8 cellular contexts compared by ENCODE assay signal in the genomic region with DNA sequence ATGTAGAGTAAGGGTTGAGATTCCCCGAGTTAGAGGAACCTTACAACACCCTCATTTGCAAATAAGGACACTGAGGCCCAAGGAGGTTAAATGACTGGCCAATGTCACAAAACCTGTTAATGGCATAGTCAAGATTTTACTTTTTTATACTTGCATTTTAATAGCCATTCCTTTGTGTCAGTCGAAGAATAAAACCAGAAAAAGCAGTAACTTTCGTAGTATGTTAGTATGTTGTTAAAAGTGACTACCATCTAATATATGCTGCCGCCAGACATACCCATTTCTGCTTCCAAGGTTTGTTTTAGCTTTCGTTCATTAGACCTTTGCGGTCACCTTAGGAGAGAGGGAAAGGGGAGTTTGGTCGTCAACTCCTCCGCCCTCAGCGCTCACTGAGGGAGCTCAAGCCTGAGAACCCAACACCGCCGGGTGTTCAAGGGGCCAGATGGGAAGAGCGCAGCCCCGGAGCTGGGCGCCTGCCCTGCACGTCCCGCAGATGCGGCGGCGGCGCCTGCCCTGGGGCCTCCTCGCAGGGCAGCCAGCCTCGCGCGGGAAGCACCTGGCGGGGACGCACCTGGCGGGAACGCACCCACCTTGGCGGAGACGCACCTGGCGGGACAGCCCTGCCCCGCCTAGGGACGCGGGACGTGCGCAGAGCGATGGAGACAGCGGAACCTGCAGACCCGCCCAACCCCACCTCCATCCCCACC. TPM values are rescaled to one million over a fixed set of nuclear protein-coding genes. Genes with fewer than 3 reads are reported as not detected.
DNase-seq lines count a peak whose midpoint lies in the region; ATAC-seq and TF ChIP-seq lines count a peak whose summit lies in the region.

No MANE protein-coding gene starts in this region.

- H3K9me3 ChIP-seq in neutrophil = no peaks in the 10 kb centered on the region

- DNase-seq in NOMO-1 (lab: John Stamatoyannopoulos, UW; ENCODE audit: unreplicated experiment in 2 of 2) (peak; percentile 19 to 25), NOMO-1 treated with DMSO at 0.1 percent for 48 hours (lab: John Stamatoyannopoulos, UW; ENCODE audit: unreplicated experiment) (no peak), UCSD-AML1 (lab: John Stamatoyannopoulos, UW; ENCODE audit: unreplicated experiment) (peak; percentile 62), fibroblast of the aortic adventitia (ENCODE audit: low read depth) (peak; percentile 33), NCI-H446 treated with DMSO at 0.1 percent for 48 hours (lab: John Stamatoyannopoulos, UW) (no peak)
- DNase-seq in Jurkat, Clone E6-1 (ENCODE audit: low read depth, low spot score) = no peak

- H3K4me1 ChIP-seq in neutrophil (ENCODE audit: control insufficient read depth in 1 of 2, insufficient read depth in 1 of 2, low read depth in 1 of 2, low read length in 1 of 2) = peaks cover 20 to 29% of the 10 kb centered on the region in 2 experiments

- H3K27me3 ChIP-seq in neutrophil = no peaks in the 10 kb centered on the region

- H3K36me3 ChIP-seq in neutrophil = no peaks in the 10 kb centered on the region

- peak overlapping the region; percentile 61 for H3K4me3 ChIP-seq in Jurkat, Clone E6-1 (ENCODE audit: low read length)
- H3K4me3 ChIP-seq in fibroblast of the aortic adventitia (ENCODE audit: low read depth, low read length) (peak overlapping the region; percentile 88), neutrophil (ENCODE audit: low read depth in 1 of 2, low read length in 1 of 2) (peak overlapping the region; percentile 76 to 93)

- TF ChIP-seq CTCF in fibroblast of the aortic adventitia (IDR thresholded peaks at IDR 0.05; ENCODE audit: insufficient read depth, low read length) = no peak
- TF ChIP-seq CTCF in neutrophil (IDR thresholded peaks at IDR 0.05) = no peak

- peak; percentile 4 for ATAC-seq in GM21619 (IDR thresholded peaks at IDR 0.05; ENCODE audit: unreplicated experiment)

- H3K27ac ChIP-seq in neutrophil = peak overlapping the region; percentile 93

RNA-seq across cellular contexts. Expression of a gene that starts 0.5 kb away (rescaled TPM):
- polyA plus RNA-seq in Jurkat, Clone E6-1 (2012; ENCODE audit: insufficient read depth, insufficient read length) = 42.9 TPM
- 27.8 and 76.6 TPM in 2 replicates for total RNA-seq in fibroblast of the aortic adventitia (ENCODE audit: low replicate concordance)

Comparison
In these comparisons a context has a peak if more than half of its experiments do, and no peak if none do; other contexts are left out.
1. DNase-seq: peak in NOMO-1 (2 of 2), UCSD-AML1 (single experiment) and fibroblast of the aortic adventitia (single experiment); none in NOMO-1 treated with DMSO at 0.1 percent for 48 hours (single experiment), Jurkat, Clone E6-1 (single experiment) and NCI-H446 treated with DMSO at 0.1 percent for 48 hours (single experiment).
2. Peak in every context shown above with its lines, with median percentiles within 50 percentile points of each other: H3K4me3 ChIP-seq.